5 cellular contexts compared by ENCODE assay signal in genomic region chr4:9685016-9685415, GRCh38.
DNase-seq lines count a peak whose midpoint lies in the region.

No MANE protein-coding gene starts in this region.

- DNase-seq in NCI-H1092 (lab: John Stamatoyannopoulos, UW) (peak; percentile 13), NCI-H1105 treated with DMSO at 0.1 percent for 48 hours (lab: John Stamatoyannopoulos, UW) (peak; percentile 24), NCI-H69 (lab: John Stamatoyannopoulos, UW) (peak; percentile 0), RPMI8226 (peak; percentile 70), mesenteric fat pad (ENCODE audit: low spot score) (peak; percentile 26)

Comparison
In these comparisons a context has a peak if more than half of its experiments do, and no peak if none do; other contexts are left out.
1. Peak in every context shown above with its lines: DNase-seq.
2. DNase-seq: peak in every context shown above with its lines; median percentile 70 in RPMI8226; 26 in mesenteric fat pad; 24 in NCI-H1105 treated with DMSO at 0.1 percent for 48 hours; 13 in NCI-H1092; 0 in NCI-H69.